1 cellular context compared by ENCODE assay signal in the genomic region with DNA sequence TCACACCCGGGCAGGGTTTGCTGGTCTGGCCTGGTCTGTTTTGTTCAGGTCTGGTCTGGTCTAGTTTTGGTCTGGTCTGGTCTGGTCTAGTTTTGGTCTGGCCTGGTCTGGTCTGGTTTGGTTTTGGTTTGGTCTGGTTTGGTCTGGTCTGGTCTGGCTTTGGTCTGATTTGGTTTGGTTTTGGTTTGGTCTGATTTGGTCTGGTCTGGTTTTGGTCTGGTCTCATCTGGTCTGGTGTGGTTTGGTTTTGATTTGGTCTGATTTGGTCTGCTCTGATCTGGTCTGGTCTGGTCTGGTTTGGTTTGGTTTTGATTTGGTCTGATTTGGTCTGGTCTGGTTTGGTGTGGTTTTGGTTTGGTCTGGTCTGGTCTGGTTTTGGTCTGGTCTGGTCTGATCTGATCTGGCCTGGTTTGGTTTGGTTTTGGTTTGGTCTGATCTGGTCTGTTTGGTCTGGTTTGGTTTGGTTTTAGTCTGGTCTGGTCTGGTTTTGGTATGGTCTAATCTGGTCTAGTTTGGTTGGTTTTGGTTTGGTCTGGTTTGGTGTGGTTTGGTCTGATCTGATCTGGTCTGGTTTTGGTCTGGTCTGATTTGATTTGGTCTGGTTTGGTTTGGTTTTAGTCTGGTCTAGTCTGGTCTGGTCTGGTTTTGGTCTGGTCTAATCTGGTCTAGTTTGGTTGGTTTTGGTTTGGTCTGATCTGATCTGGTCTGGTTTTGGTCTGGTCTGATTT.
TF ChIP-seq lines count a peak whose summit lies in the region.

No MANE protein-coding gene starts in this region.

TF ChIP-seq in HepG2, 621 proteins besides CTCF, POLR2A, EP300 and RAD21:
- no peak for TF ChIP-seq KAT7 (CRISPR knock-in tag; IDR thresholded peaks at IDR 0.05; ENCODE audit: borderline replicate concordance)
- TF ChIP-seq, protein P1, sequence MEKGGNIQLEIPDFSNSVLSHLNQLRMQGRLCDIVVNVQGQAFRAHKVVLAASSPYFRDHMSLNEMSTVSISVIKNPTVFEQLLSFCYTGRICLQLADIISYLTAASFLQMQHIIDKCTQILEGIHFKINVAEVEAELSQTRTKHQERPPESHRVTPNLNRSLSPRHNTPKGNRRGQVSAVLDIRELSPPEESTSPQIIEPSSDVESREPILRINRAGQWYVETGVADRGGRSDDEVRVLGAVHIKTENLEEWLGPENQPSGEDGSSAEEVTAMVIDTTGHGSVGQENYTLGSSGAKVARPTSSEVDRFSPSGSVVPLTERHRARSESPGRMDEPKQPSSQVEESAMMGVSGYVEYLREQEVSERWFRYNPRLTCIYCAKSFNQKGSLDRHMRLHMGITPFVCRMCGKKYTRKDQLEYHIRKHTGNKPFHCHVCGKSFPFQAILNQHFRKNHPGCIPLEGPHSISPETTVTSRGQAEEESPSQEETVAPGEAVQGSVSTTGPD (CRISPR knock-in tag; IDR thresholded peaks at IDR 0.05) = 0 out of 2 replicates have a peak, but pooled peaks have one; percentile 28
- TF ChIP-seq ZMYM2 (CRISPR knock-in tag; IDR thresholded peaks at IDR 0.05) = no peak
